ENCODE assay signal across 18 cellular contexts in the genomic region with DNA sequence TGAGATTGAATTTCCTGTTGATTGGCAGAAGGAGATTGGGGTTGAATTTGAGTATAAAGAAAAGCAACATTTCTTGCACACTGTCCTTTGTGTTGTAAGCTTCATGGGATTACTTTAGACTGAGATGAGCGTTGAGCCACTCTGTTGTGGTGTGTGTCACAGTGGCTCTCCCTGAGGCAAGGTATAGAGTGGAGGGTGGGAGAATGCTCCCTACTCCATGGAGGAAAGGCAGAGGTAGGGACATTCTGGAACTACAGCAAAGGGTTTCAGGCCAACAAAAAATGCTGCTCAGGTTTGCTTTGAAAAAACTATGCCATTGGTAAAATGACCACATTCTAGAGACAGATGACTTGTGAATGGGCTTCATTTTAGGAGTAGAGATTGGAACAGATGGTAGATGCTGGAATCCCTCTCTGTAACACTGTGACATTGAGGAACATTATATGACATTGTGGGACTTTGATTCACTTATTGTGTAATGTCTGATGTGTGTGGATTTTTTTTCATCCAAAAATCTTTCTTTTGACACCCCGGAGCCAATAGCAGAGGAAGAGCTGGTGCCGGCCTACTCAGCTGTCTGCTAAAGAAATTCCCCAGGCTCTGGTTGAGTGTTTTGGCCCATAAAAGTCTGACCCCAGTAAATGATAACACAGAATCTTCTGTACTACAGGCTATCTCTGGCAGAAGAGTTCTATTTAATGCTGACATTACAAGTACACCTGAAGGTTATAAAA. TPM values are rescaled to one million over a fixed set of nuclear protein-coding genes. Genes with fewer than 3 reads are reported as not detected.
DNase-seq lines count a peak whose midpoint lies in the region; ATAC-seq, FAIRE-seq and TF ChIP-seq lines count a peak whose summit lies in the region.
"Had no signal": no experiment of that assay in that cellular context is flagged by ENCODE, and none has a peak within 500 bp of the region (broad histone marks: within the 10 kb centered on the region; RNA-seq: fewer than 3 reads in every experiment).

No MANE protein-coding gene starts in this region.

- intact Hi-C loops in pancreas (cut with DNase I) = loop anchor here in 1 of 3 donors (10.0 kb wide), 1 partner anchor 85 kb away; a partner anchor contains a TSS

- no peaks in the 10 kb centered on the region for H3K9me3 ChIP-seq in pancreas
- H3K9me3 ChIP-seq: sigmoid colon had no signal

- no peaks in the 10 kb centered on the region for H3K27me3 ChIP-seq in pancreas
- H3K27me3 ChIP-seq: cardiac muscle cell, sigmoid colon had no signal

- H3K4me1 ChIP-seq in pancreas = peaks cover 0 to 18% (median 0%) of the 10 kb centered on the region in 3 donors

- no peaks in the 10 kb centered on the region for H3K9me3 Mint-ChIP-seq in T-helper 2 cell treated with Interferon-gamma antibody and Interleukin-4, amounts not matched to agents 5 μg/mL and 100 μg/mL, for 36 hours

- TF ChIP-seq CTCF in NB4 (IDR thresholded peaks at IDR 0.05; ENCODE audit: low read depth, low read length) = no peak
- no peak for TF ChIP-seq CTCF in epithelial cell of esophagus (IDR thresholded peaks at IDR 0.05; ENCODE audit: insufficient read depth, low read depth, low read length, missing control alignments)
- TF ChIP-seq CTCF in pancreas (IDR thresholded peaks at IDR 0.05) = no peak

- H3K27ac ChIP-seq in pancreas = peak overlapping the region in 1 of 4 donors; percentile 42
- H3K27ac ChIP-seq: cardiac muscle cell had no signal

- no peaks in the 10 kb centered on the region for H3K36me3 Mint-ChIP-seq in T-helper 2 cell treated with Interferon-gamma antibody and Interleukin-4, amounts not matched to agents 5 μg/mL and 100 μg/mL, for 36 hours (ENCODE audit: low read depth)
- H3K36me3 Mint-ChIP-seq: naive thymus-derived CD8-positive, alpha-beta T cell had no signal

- no peak for FAIRE-seq in pancreas (lab: Jason Lieb, UNC)
- FAIRE-seq: A204.1, endometrium had no signal

- H3K27ac Mint-ChIP-seq in T-helper 2 cell treated with Interferon-gamma antibody and Interleukin-4, amounts not matched to agents 5 μg/mL and 100 μg/mL, for 36 hours = peak overlapping the region; percentile 7

- no peaks in the 10 kb centered on the region for H3K27me3 Mint-ChIP-seq in T-helper 2 cell treated with Interferon-gamma antibody and Interleukin-4, amounts not matched to agents 5 μg/mL and 100 μg/mL, for 36 hours (ENCODE audit: low read depth)

- H3K4me3 ChIP-seq in NB4 (ENCODE audit: low read depth, low read length) (no peak overlapping the region), epithelial cell of esophagus (ENCODE audit: low read length) (no peak overlapping the region), pancreas (no peak overlapping the region)
- H3K4me3 ChIP-seq: cardiac muscle cell, sigmoid colon had no signal

- no peaks in the 10 kb centered on the region for H3K36me3 ChIP-seq in pancreas
- H3K36me3 ChIP-seq: cardiac muscle cell, sigmoid colon had no signal

- 75 to 78% methylated on average over 3 of the region's 3 CpGs for WGBS in pancreas, 2 donors

- H3K4me3 Mint-ChIP-seq in T-helper 2 cell treated with Interferon-gamma antibody and Interleukin-4, amounts not matched to agents 5 μg/mL and 100 μg/mL, for 36 hours = no peak overlapping the region
- H3K4me3 Mint-ChIP-seq: naive thymus-derived CD8-positive, alpha-beta T cell had no signal

- peak; percentile 14 to 56 (median 54) for ATAC-seq in pancreas
- ATAC-seq in GM18873 (IDR thresholded peaks at IDR 0.05; ENCODE audit: low FRiP score, unreplicated experiment) = no peak
- ATAC-seq: naive thymus-derived CD8-positive, alpha-beta T cell had no signal

- TF ChIP-seq POLR2A in NB4 (IDR thresholded peaks at IDR 0.05; ENCODE audit: extremely low read depth, insufficient read length) = no peak

- no peak for DNase-seq in T-helper 2 cell treated with Interferon-gamma antibody and Interleukin-4, amounts not matched to agents 5 μg/mL and 100 μg/mL, for 36 hours (ENCODE audit: low spot score)
- no peak for DNase-seq in T-helper 2 cell
- peak; percentile 54 for DNase-seq in NB4 (ENCODE audit: low read depth)
- peak; percentile 41 for DNase-seq in epithelial cell of esophagus (ENCODE audit: low read depth)
- DNase-seq in pancreas = no peak
- DNase-seq in NCI-H187 (lab: John Stamatoyannopoulos, UW) = no peak
- DNase-seq in effector CD8-positive, alpha-beta T cell (lab: John Stamatoyannopoulos, UW) = no peak
- DNase-seq: activated CD4-positive, alpha-beta T cell treated with anti-CD3 and anti-CD28 coated beads for 1 hour; glutamatergic neuron; naive thymus-derived CD8-positive, alpha-beta T cell; NCI-H1105 treated with DMSO at 0.1 percent for 48 hours; NCI-H446 treated with DMSO at 0.1 percent for 48 hours; sigmoid colon; stimulated activated naive CD4-positive, alpha-beta T cell treated with Interleukin-2 at 50 U/mL for 16 hours had no signal

- peaks cover 10% of the 10 kb centered on the region for H3K4me1 Mint-ChIP-seq in T-helper 2 cell treated with Interferon-gamma antibody and Interleukin-4, amounts not matched to agents 5 μg/mL and 100 μg/mL, for 36 hours (ENCODE audit: low read depth)

RNA-seq across cellular contexts. Expression of a gene that starts 6.2 kb away (rescaled TPM):
- total RNA-seq in pancreas = 10 to 100 TPM in 3 of 6 donors, 1 to 10 TPM in 3; 8.9 to 12.7 (median 10.3) TPM
- 1 to 10 TPM; 4.0 to 7.1 TPM for polyA plus RNA-seq in pancreas

Comparison
In these comparisons a context has a peak if more than half of its experiments do, and no peak if none do; other contexts are left out.
1. DNase-seq: peak in NB4 (single experiment) and epithelial cell of esophagus (single experiment); none in T-helper 2 cell treated with Interferon-gamma antibody and Interleukin-4, amounts not matched to agents 5 μg/mL and 100 μg/mL, for 36 hours (single experiment), T-helper 2 cell (0 of 5), pancreas (0 of 6), NCI-H187 (0 of 2) and effector CD8-positive, alpha-beta T cell (single experiment).